ENCODE assay signal across 30 cellular contexts in genomic region chr11:2470495-2470894, GRCh38. TPM values are rescaled to one million over a fixed set of nuclear protein-coding genes. Genes with fewer than 3 reads are reported as not detected.
"Had no signal": no experiment of that assay in that cellular context is flagged by ENCODE, and none has a peak within 500 bp of the region (broad histone marks: within the 10 kb centered on the region; RNA-seq: fewer than 3 reads in every experiment).

No MANE protein-coding gene starts in this region.

- H3K27me3 ChIP-seq: heart right ventricle, pancreas, right lobe of liver, upper lobe of left lung, uterus had no signal

- H3K27ac ChIP-seq: coronary artery, esophagus squamous epithelium, heart right ventricle, left ventricle myocardium inferior, lower lobe of right lung, pancreas, right lobe of liver, thoracic aorta, tibial nerve, upper lobe of left lung, uterus had no signal

- H3K4me1 ChIP-seq: right lobe of liver, uterus had no signal

- H3K4me3 ChIP-seq: coronary artery, esophagus squamous epithelium, heart right ventricle, left ventricle myocardium inferior, lower lobe of right lung, pancreas, right lobe of liver, smooth muscle cell, thoracic aorta, tibial nerve, upper lobe of left lung, uterus had no signal

- H3K9me3 ChIP-seq: esophagus squamous epithelium, heart right ventricle, left ventricle myocardium inferior, lower lobe of right lung, pancreas, right lobe of liver, thoracic aorta, tibial nerve, upper lobe of left lung, uterus had no signal

- DNase-seq: dermis blood vessel endothelial cell; effector memory CD4-positive, alpha-beta T cell; erythroblast; esophagus squamous epithelium; foreskin melanocyte; glutamatergic neuron; heart right ventricle; hypothalamus; immature natural killer cell; islet precursor cell; kidney glomerular epithelial cell; left colon; left ventricle myocardium inferior; lower lobe of right lung; natural killer cell; occipital lobe; right lobe of liver; stimulated activated CD4-positive, alpha-beta T cell treated with anti-CD3 and anti-CD28 coated beads, Interleukin-12 subunit alpha, Interleukin-12 subunit beta, amount 100 ng/mL, for 4 hours; stimulated activated CD4-positive, alpha-beta T cell treated with anti-CD3 and anti-CD28 coated beads, Interleukin-1b, Interleukin-23, amount 100 ng/mL, for 48 hours; stimulated activated CD4-positive, alpha-beta T cell treated with anti-CD3 and anti-CD28 coated beads, Interleukin-4, amount 100 ng/mL, for 4 hours; stimulated activated naive CD8-positive, alpha-beta T cell treated with anti-CD3 and anti-CD28 coated beads, Interleukin-15, Interleukin-2, amounts not matched to agents 100 U/mL and 50 U/mL, for 24 hours; upper lobe of left lung; uterus had no signal

- ATAC-seq: heart right ventricle; left colon; lower lobe of right lung; natural killer cell; pancreas; right lobe of liver; stimulated activated memory B cell treated with anti-CD40 and anti-IgM and Interleukin-4, amounts not matched to agents 10 μg/mL and 1 μg/mL and 100 μg/mL, for 72 hours; stimulated activated naive CD8-positive, alpha-beta T cell treated with anti-CD3 and anti-CD28 coated beads, Interleukin-15, Interleukin-2, amounts not matched to agents 100 U/mL and 50 U/mL, for 24 hours had no signal

- H3K36me3 ChIP-seq: esophagus squamous epithelium, heart right ventricle, left ventricle myocardium inferior, lower lobe of right lung, pancreas, right lobe of liver, thoracic aorta, tibial nerve, upper lobe of left lung, uterus had no signal

RNA-seq across cellular contexts. Expression of gene KCNQ1, which starts 25.7 kb away (rescaled TPM):
- polyA plus RNA-seq: neural cell had no signal

RNA-seq across cellular contexts. Expression of gene TRPM5, which starts 26.2 kb away (rescaled TPM):
- total RNA-seq: dermis blood vessel endothelial cell, esophagus squamous epithelium, heart right ventricle, left ventricle myocardium inferior, lower lobe of right lung, natural killer cell, occipital lobe, right lobe of liver, smooth muscle cell, thoracic aorta, tibial nerve, upper lobe of left lung had no signal
- polyA plus RNA-seq: heart right ventricle, immature natural killer cell, neural cell, smooth muscle cell had no signal
